In the genomic region with DNA sequence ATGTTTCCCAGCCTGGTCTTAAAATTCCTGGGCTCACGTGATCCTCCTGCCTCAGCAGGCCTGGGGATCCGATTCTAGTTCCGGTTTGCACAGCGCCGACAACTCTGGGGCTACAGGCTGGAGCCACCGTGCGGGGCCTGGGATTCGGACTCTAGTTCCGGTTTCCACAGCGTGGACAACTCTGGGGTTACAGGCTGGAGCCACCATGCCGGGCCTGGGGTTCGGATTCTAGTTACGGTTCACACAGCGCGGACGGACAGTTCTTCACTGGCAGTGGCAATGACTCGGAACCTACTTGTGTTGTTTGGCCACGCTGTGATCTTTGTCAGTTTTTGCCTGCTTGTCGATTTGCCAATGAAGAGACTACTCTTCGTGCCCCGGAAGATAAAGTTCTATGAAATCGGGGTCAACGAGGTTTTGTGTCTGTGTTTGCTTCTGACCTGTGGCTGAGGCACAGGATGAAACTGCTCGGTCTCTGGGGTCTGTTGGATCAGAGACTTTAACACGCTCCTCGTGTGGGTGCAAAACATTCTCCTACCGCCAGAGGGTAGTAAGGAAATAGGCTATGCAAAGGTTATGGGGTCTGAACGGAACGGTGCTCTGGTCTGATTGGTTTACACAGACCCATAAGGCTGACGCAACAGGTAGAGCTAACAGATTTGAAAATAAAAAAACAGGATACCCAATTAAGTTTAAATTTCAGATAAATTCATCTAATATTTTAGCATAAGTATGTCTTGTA, we compare ENCODE assay signal across 9 cellular contexts. TPM values are rescaled to one million over a fixed set of nuclear protein-coding genes. Genes with fewer than 3 reads are reported as not detected.
DNase-seq lines count a peak whose midpoint lies in the region; ATAC-seq and TF ChIP-seq lines count a peak whose summit lies in the region.
"Had no signal": no experiment of that assay in that cellular context is flagged by ENCODE, and none has a peak within 500 bp of the region (broad histone marks: within the 10 kb centered on the region; RNA-seq: fewer than 3 reads in every experiment).

No MANE protein-coding gene starts in this region.

- H3K4me3 Mint-ChIP-seq in natural killer cell: no peak overlapping the region

- H3K27me3 Mint-ChIP-seq in natural killer cell (ENCODE audit: low read depth in 2 of 2): peaks cover 0 to 2% of the 10 kb centered on the region in 2 donors

- intact Hi-C loops in natural killer cell (cut with micrococcal nuclease): loop anchor here (1.0 kb wide), 1 partner anchor 134 kb away; no protein-coding TSS in a partner anchor

- DNase-seq in DMS53 (lab: John Stamatoyannopoulos, UW): peak; percentile 73
- DNase-seq in M059J (ENCODE audit: low read depth): peak; percentile 43
- peak; percentile 55 for DNase-seq in activated CD4-positive, alpha-beta T cell treated with anti-CD3 and anti-CD28 coated beads for 48 hours
- peak; percentile 36 for DNase-seq in fibroblast of gingiva (ENCODE audit: low read depth)
- peak; percentile 33 for DNase-seq in natural killer cell
- DNase-seq in islet precursor cell: no peak

- ATAC-seq in natural killer cell (peak; percentile 76 to 100 (median 99)), GM21515 (IDR thresholded peaks at IDR 0.05; ENCODE audit: unreplicated experiment) (no peak), GM18511 (IDR thresholded peaks at IDR 0.05; ENCODE audit: unreplicated experiment) (no peak)

- peaks cover 3% of the 10 kb centered on the region in 2 donors for H3K9me3 Mint-ChIP-seq in natural killer cell

- H3K27ac Mint-ChIP-seq in natural killer cell: no peak overlapping the region

- H3K4me1 Mint-ChIP-seq in natural killer cell: no peaks in the 10 kb centered on the region

- TF ChIP-seq CTCF in natural killer cell (IDR thresholded peaks at IDR 0.05): peak; percentile 65

- no peaks in the 10 kb centered on the region for H3K36me3 Mint-ChIP-seq in natural killer cell

RNA-seq across cellular contexts. Expression of gene ZSCAN1, which starts 12.1 kb away (rescaled TPM):
- total RNA-seq in M059J (2014; rRNA removed; shearing (Covaris generic)): 1.2 TPM in 1 of 2 replicates, not detected in the other
- not detected for total RNA-seq in natural killer cell
- total RNA-seq: SJSA1 had no signal

RNA-seq across cellular contexts. Expression of gene ZNF606, which starts 19.1 kb away (rescaled TPM):
- 13.2 and 13.4 TPM in 2 replicates for total RNA-seq in M059J (2014; rRNA removed; shearing (Covaris generic))
- total RNA-seq in natural killer cell: 10 to 100 TPM in 2 of 3 donors, 1 to 10 TPM in 1; 8.9 to 13.5 (median 12.5) TPM

RNA-seq across cellular contexts. Expression of gene ZNF135, which starts 37.4 kb away (rescaled TPM):
- total RNA-seq in M059J (2014; rRNA removed; shearing (Covaris generic)): 1.8 and 2.0 TPM in 2 replicates
- total RNA-seq in natural killer cell: 1 to 10 TPM; 1.6 to 4.3 (median 4.3) TPM
- total RNA-seq: SJSA1 had no signal

RNA-seq across cellular contexts. Expression of gene C19orf18, which starts 47.4 kb away (rescaled TPM):
- not detected in 2 replicates for total RNA-seq in M059J (2014; rRNA removed; shearing (Covaris generic))
- total RNA-seq in natural killer cell: under 1 TPM; 0.55 to 0.99 (median 0.70) TPM
- total RNA-seq: SJSA1 had no signal

Comparison
In these comparisons a context has a peak if more than half of its experiments do, and no peak if none do; other contexts are left out.
1. ATAC-seq: peak in natural killer cell (3 of 3); none in GM21515 (single experiment) and GM18511 (single experiment).